ENCODE assay signal across 17 cellular contexts in the genomic region with DNA sequence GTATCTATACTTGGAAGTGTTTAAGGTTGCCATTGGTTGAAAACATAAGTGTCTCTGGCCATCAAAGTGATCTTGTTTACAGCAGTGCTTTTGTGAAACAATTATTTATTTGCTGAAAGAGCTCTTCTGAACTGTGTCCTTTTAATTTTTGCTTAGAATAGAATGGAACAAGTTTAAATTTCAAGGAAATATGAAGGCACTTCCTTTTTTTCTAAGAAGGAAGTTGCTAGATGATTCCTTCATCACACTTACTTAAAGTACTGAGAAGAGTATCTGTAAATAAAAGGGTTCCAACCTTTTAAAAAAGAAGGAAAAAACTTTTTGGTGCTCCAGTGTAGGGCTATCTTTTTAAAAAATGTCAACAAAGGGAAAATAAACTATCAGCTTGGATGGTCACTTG.
"Had no signal": no experiment of that assay in that cellular context is flagged by ENCODE, and none has a peak within 500 bp of the region (broad histone marks: within the 10 kb centered on the region; RNA-seq: fewer than 3 reads in every experiment).

No MANE protein-coding gene starts in this region.

- H3K27ac ChIP-seq: esophagus muscularis mucosa, gastroesophageal sphincter, left ventricle myocardium inferior, thoracic aorta had no signal

- DNase-seq: activated CD4-positive, alpha-beta T cell treated with anti-CD3 and anti-CD28 coated beads, Interleukin-2, amount 10 ng/mL, durations not matched to agents 7 days and 5 days; activated CD8-positive, alpha-beta T cell treated with anti-CD3 and anti-CD28 coated beads, Interleukin-2, amount 10 ng/mL, durations not matched to agents 7 days and 5 days; activated effector memory CD4-positive, alpha-beta T cell treated with anti-CD3 and anti-CD28 coated beads, Interleukin-2, amount 50 U/mL, for 16 hours; activated naive CD8-positive, alpha-beta T cell treated with anti-CD3 and anti-CD28 coated beads for 36 hours; activated T-cell treated with anti-CD3 and anti-CD28 coated beads, Interleukin-2, amount 50 U/mL, for 48 hours; amniotic stem cell; effector CD8-positive, alpha-beta T cell; heart left ventricle; immature natural killer cell; kidney glomerular epithelial cell; left ventricle myocardium inferior; stimulated activated naive B cell treated with anti-CD40 and anti-IgM and Interleukin-4, amounts not matched to agents 10 μg/mL and 1 μg/mL and 100 μg/mL, for 72 hours; upper lobe of left lung had no signal

- ATAC-seq: activated CD4-positive, CD25-positive, alpha-beta regulatory T cell treated with anti-CD3 and anti-CD28 coated beads, Interleukin-2, amount 50 U/mL, for 24 hours; activated CD8-positive, alpha-beta T cell treated with anti-CD3 and anti-CD28 coated beads, Interleukin-2, amount 10 ng/mL, durations not matched to agents 7 days and 5 days; gastroesophageal sphincter; heart left ventricle; stimulated activated naive B cell treated with anti-CD40 and anti-IgM and Interleukin-4, amounts not matched to agents 10 μg/mL and 1 μg/mL and 100 μg/mL, for 72 hours had no signal
